In genomic region chr22:22422629-22423112, GRCh38 we compare ENCODE assay signal across 8 cellular contexts.
A peak's percentile ranks its signal among the peaks of the same experiment; 100 is the strongest.
DNase-seq lines count a peak whose midpoint lies in the region; ATAC-seq and TF ChIP-seq lines count a peak whose summit lies in the region.

No MANE protein-coding gene starts in this region.

- DNase-seq in DMS53 (lab: John Stamatoyannopoulos, UW), result peak; percentile 85
- peak in 1 of 2 experiments; percentile 61 for DNase-seq in HL-60 (ENCODE audit: low read depth in 1 of 2, low spot score in 1 of 2)
- DNase-seq in Peyer's patch, result peak; percentile 72 to 94 (median 93)
- DNase-seq in activated T-helper 1 cell treated with anti-CD3 and anti-CD28 coated beads, Interleukin-12 subunit alpha, Interleukin-12 subunit beta, Interleukin-2, Interleukin-4 antibody, amounts not matched to agents 30 ng/mL and 10 ng/mL and 1 ng/mL, durations not matched to agents 14 hours and 24 hours and 36 hours (ENCODE audit: low spot score), result peak; percentile 46
- DNase-seq in globus pallidus (ENCODE audit: low spot score), result peak; percentile 55
- DNase-seq in psoas muscle, result peak; percentile 46 to 67
- no peak for DNase-seq in mesenteric fat pad (ENCODE audit: low spot score)

- TF ChIP-seq POLR2A in Peyer's patch (IDR thresholded peaks at IDR 0.05), result no peak

- ATAC-seq in GM21367 (IDR thresholded peaks at IDR 0.05; ENCODE audit: unreplicated experiment) (peak; percentile 89), psoas muscle (no peak)

- intact Hi-C loops in activated T-helper 1 cell treated with anti-CD3 and anti-CD28 coated beads, Interleukin-12 subunit alpha, Interleukin-12 subunit beta, Interleukin-2, Interleukin-4 antibody, amounts not matched to agents 30 ng/mL and 10 ng/mL and 1 ng/mL, durations not matched to agents 14 hours and 24 hours and 36 hours (cut with micrococcal nuclease), result loop anchor here (2.0 to 5.0 kb wide), 2 partner anchors 65 to 214 kb away; no protein-coding TSS in a partner anchor
- intact Hi-C loops in psoas muscle (cut with DNase I), result no loop called here

- H3K36me3 ChIP-seq in Peyer's patch (no peaks in the 10 kb centered on the region), psoas muscle (ENCODE audit: insufficient read depth in 1 of 2, low read depth in 1 of 2) (no peaks in the 10 kb centered on the region)

- WGBS in psoas muscle, 3 donors, result 4 to 9% (median 5%) methylated on average over 6 of the region's 6 CpGs

- H3K27ac ChIP-seq in HL-60 (replicated peaks) (no peak overlapping the region), Peyer's patch (no peak overlapping the region), psoas muscle (no peak overlapping the region)

- H3K4me3 ChIP-seq in HL-60 (replicated peaks; ENCODE audit: insufficient read depth, low read length) (no peak overlapping the region), Peyer's patch (no peak overlapping the region), psoas muscle (no peak overlapping the region)

- H3K4me3 Mint-ChIP-seq in activated T-helper 1 cell treated with anti-CD3 and anti-CD28 coated beads, Interleukin-12 subunit alpha, Interleukin-12 subunit beta, Interleukin-2, Interleukin-4 antibody, amounts not matched to agents 30 ng/mL and 10 ng/mL and 1 ng/mL, durations not matched to agents 14 hours and 24 hours and 36 hours, result no peak overlapping the region

- no peaks in the 10 kb centered on the region for H3K9me3 Mint-ChIP-seq in activated T-helper 1 cell treated with anti-CD3 and anti-CD28 coated beads, Interleukin-12 subunit alpha, Interleukin-12 subunit beta, Interleukin-2, Interleukin-4 antibody, amounts not matched to agents 30 ng/mL and 10 ng/mL and 1 ng/mL, durations not matched to agents 14 hours and 24 hours and 36 hours

- H3K4me1 Mint-ChIP-seq in activated T-helper 1 cell treated with anti-CD3 and anti-CD28 coated beads, Interleukin-12 subunit alpha, Interleukin-12 subunit beta, Interleukin-2, Interleukin-4 antibody, amounts not matched to agents 30 ng/mL and 10 ng/mL and 1 ng/mL, durations not matched to agents 14 hours and 24 hours and 36 hours (ENCODE audit: low read depth), result no peaks in the 10 kb centered on the region

- H3K9me3 ChIP-seq in Peyer's patch (no peaks in the 10 kb centered on the region), psoas muscle (no peaks in the 10 kb centered on the region)

- H3K27ac Mint-ChIP-seq in activated T-helper 1 cell treated with anti-CD3 and anti-CD28 coated beads, Interleukin-12 subunit alpha, Interleukin-12 subunit beta, Interleukin-2, Interleukin-4 antibody, amounts not matched to agents 30 ng/mL and 10 ng/mL and 1 ng/mL, durations not matched to agents 14 hours and 24 hours and 36 hours, result no peak overlapping the region

- peak; percentile 74 for TF ChIP-seq CTCF in HL-60 (IDR thresholded peaks at IDR 0.05; ENCODE audit: insufficient read depth, low read length)
- peak; percentile 46 to 84 (median 64) for TF ChIP-seq CTCF in Peyer's patch (IDR thresholded peaks at IDR 0.05)
- TF ChIP-seq CTCF in psoas muscle (IDR thresholded peaks at IDR 0.05), result peak; percentile 46

- no peaks in the 10 kb centered on the region for H3K36me3 Mint-ChIP-seq in activated T-helper 1 cell treated with anti-CD3 and anti-CD28 coated beads, Interleukin-12 subunit alpha, Interleukin-12 subunit beta, Interleukin-2, Interleukin-4 antibody, amounts not matched to agents 30 ng/mL and 10 ng/mL and 1 ng/mL, durations not matched to agents 14 hours and 24 hours and 36 hours (ENCODE audit: low read depth)

- H3K27me3 ChIP-seq in HL-60 (ENCODE audit: insufficient read depth, poor library complexity, severe bottlenecking) (peaks cover 37% of the 10 kb centered on the region), Peyer's patch (no peaks in the 10 kb centered on the region), psoas muscle (ENCODE audit: insufficient read depth in 3 of 3, low read length in 2 of 3) (peaks cover 0 to 57% (median 12%) of the 10 kb centered on the region in 3 donors)

- peaks cover 22% of the 10 kb centered on the region for H3K27me3 Mint-ChIP-seq in activated T-helper 1 cell treated with anti-CD3 and anti-CD28 coated beads, Interleukin-12 subunit alpha, Interleukin-12 subunit beta, Interleukin-2, Interleukin-4 antibody, amounts not matched to agents 30 ng/mL and 10 ng/mL and 1 ng/mL, durations not matched to agents 14 hours and 24 hours and 36 hours (ENCODE audit: insufficient read depth)

- peaks cover 0 to 4% (median 0%) of the 10 kb centered on the region in 4 donors for H3K4me1 ChIP-seq in Peyer's patch
- H3K4me1 ChIP-seq in psoas muscle, result no peaks in the 10 kb centered on the region
